ENCODE assay signal across 7 cellular contexts in genomic region chr13:48580185-48580803, GRCh38. TPM values are rescaled to one million over a fixed set of nuclear protein-coding genes. Genes with fewer than 3 reads are reported as not detected.
DNase-seq lines count a peak whose midpoint lies in the region; ATAC-seq, FAIRE-seq and TF ChIP-seq lines count a peak whose summit lies in the region.

No MANE protein-coding gene starts in this region.

- no peak overlapping the region for H3K4me3 ChIP-seq in HepG2 (replicated peaks in 1 of 3; ENCODE audit: insufficient read depth in 1 of 3, low read depth in 2 of 3, low read length in 3 of 3)

- no peaks in the 10 kb centered on the region for H3K79me2 ChIP-seq in HepG2 (ENCODE audit: insufficient read depth, low read length)

- H3K27ac ChIP-seq in HepG2 (ENCODE audit: extremely low read length, insufficient read depth, low read length), result no peak overlapping the region

- peak; percentile 24 for DNase-seq in NCI-H2029 treated with DMSO at 0.1 percent for 48 hours (lab: John Stamatoyannopoulos, UW)
- peak; percentile 62 for DNase-seq in activated CD4-positive, CD25-positive, alpha-beta regulatory T cell treated with anti-CD3 and anti-CD28 coated beads, Interleukin-2, amount 50 U/mL, for 16 hours (ENCODE audit: low read depth, low spot score)
- DNase-seq in cerebellum (ENCODE audit: low spot score), result peak; percentile 60
- DNase-seq in HepG2 (ENCODE audit: low spot score), result peak; percentile 52
- DNase-seq in stimulated activated CD8-positive, alpha-beta memory T cell treated with anti-CD3 and anti-CD28 coated beads, Interleukin-12 subunit alpha, Interleukin-12 subunit beta, amount 100 ng/mL, for 24 hours (ENCODE audit: extremely low read depth), result peak; percentile 41

- no peaks in the 10 kb centered on the region for H3K27me3 ChIP-seq in HepG2 (ENCODE audit: control insufficient read depth in 1 of 2, insufficient read depth in 2 of 2, low read length in 2 of 2)

- no peak for TF ChIP-seq RAD21 in HepG2 (CRISPR knock-in tag; IDR thresholded peaks at IDR 0.05)

- in situ Hi-C loops in HepG2 (cut with HindIII; ENCODE audit: extremely low pct_ligation_motif_present, low pct_unique_long_range_greater_than_20kb), result loop anchor here (5.0 to 25.0 kb wide), 2 partner anchors 248 to 468 kb away; no protein-coding TSS in a partner anchor

- H3K4me1 ChIP-seq in HepG2 (ENCODE audit: insufficient read depth, low read length), result peaks cover 83% of the 10 kb centered on the region

- POLR2A ChIA-PET in HepG2 (lab: Yijun Ruan, JAX), result interaction anchor here (1.6 kb wide), 1 partner anchor 48 kb away, joined by 4 read pairs; no protein-coding TSS in a partner anchor

- whole genome bisulfite sequencing in HepG2 (ENCODE audit: low lambda C conversion rate), result 42% methylated on average over 8 of the region's 8 CpGs

- H3K4me2 ChIP-seq in HepG2 (ENCODE audit: low read depth, low read length), result no peak overlapping the region

- ATAC-seq in HepG2, result no peak; the same call in 2 of the 3 replicates
- no peak for ATAC-seq in GM18870 (IDR thresholded peaks at IDR 0.05; ENCODE audit: unreplicated experiment)

- FAIRE-seq in HepG2 (lab: Jason Lieb, UNC), result peak; percentile 15

- CTCF ChIA-PET in HepG2 (lab: Yijun Ruan, JAX; ENCODE audit: low intra/inter-chr PET ratio, low total read pairs), result interaction anchor here (1.1 to 1.7 kb wide), 3 partner anchors 189 to 454 kb away, joined by 4 to 18 read pairs (median 4); no protein-coding TSS in a partner anchor

- H3K9me3 ChIP-seq in HepG2 (ENCODE audit: low read length), result no peaks in the 10 kb centered on the region

- H4K20me1 ChIP-seq in HepG2 (ENCODE audit: insufficient read depth, low read length), result no peaks in the 10 kb centered on the region

- no peak overlapping the region for H3K9ac ChIP-seq in HepG2 (ENCODE audit: insufficient read depth, low read depth, low read length)

- BruUV-seq in HepG2 (replicated peaks; lab: Mats Ljungman, UMichigan), result no TSS peak

- TF ChIP-seq CTCF in GM12873 (IDR thresholded peaks at IDR 0.05; ENCODE audit: insufficient read depth, low read depth, low read length, missing control alignments), result peak; percentile 61
- TF ChIP-seq CTCF in HepG2 (CRISPR knock-in tag; IDR thresholded peaks at IDR 0.05), result peak; percentile 69

- H2AFZ ChIP-seq in HepG2 (ENCODE audit: low read length), result no peak overlapping the region

- H3K36me3 ChIP-seq in HepG2 (replicated peaks in 1 of 2; ENCODE audit: control insufficient read depth in 1 of 2, insufficient read depth in 2 of 2, low read length in 2 of 2), result no peaks in the 10 kb centered on the region

- no peak for TF ChIP-seq POLR2A in HepG2 (IDR thresholded peaks at IDR 0.05; ENCODE audit: insufficient read depth in 1 of 2, low read depth in 2 of 2, low read length in 2 of 2)

- intact Hi-C loops in HepG2 (cut with micrococcal nuclease; ENCODE audit: unreplicated experiment), result loop anchor here (1.0 to 2.0 kb wide), 4 partner anchors 246 to 542 kb away; no protein-coding TSS in a partner anchor

- TF ChIP-seq EP300 in HepG2 (IDR thresholded peaks at IDR 0.05; ENCODE audit: low read depth in 2 of 2, low read length in 2 of 2) (no peak), HepG2 (CRISPR knock-in tag; IDR thresholded peaks at IDR 0.05; ENCODE audit: borderline replicate concordance) (no peak)

TF ChIP-seq in HepG2, 621 proteins besides CTCF, POLR2A, EP300 and RAD21:
- TF ChIP-seq ZNF362 (CRISPR knock-in tag; IDR thresholded peaks at IDR 0.05; ENCODE audit: borderline replicate concordance), result peak; percentile 80; the same call in 1 of the 2 replicates
- no peak for TF ChIP-seq SNAI1 (CRISPR knock-in tag; IDR thresholded peaks at IDR 0.05; ENCODE audit: borderline replicate concordance)
- TF ChIP-seq ZNF777 (CRISPR knock-in tag; IDR thresholded peaks at IDR 0.05), result no peak
- TF ChIP-seq SMC3 (IDR thresholded peaks at IDR 0.05; ENCODE audit: low read length), result peak; percentile 71
- 0 out of 2 replicates have a peak, but pooled peaks have one; percentile 29 for TF ChIP-seq PPARG (CRISPR knock-in tag; conservative IDR thresholded peaks at IDR 0.05)
- peak; percentile 81 for TF ChIP-seq STAG1 (CRISPR knock-in tag; IDR thresholded peaks at IDR 0.05)

RNA-seq across cellular contexts. Expression of gene RCBTB2, which starts 47.4 kb away (rescaled TPM):
- total RNA-seq in cerebellum, result 42.2 TPM
- total RNA-seq in HepG2 (2016; rRNA removed; fragmentation: Illumina TruSeq; extraction: Trizol), result 1.9 and 3.0 TPM in 2 replicates
- 0.26 and 0.40 TPM in 2 replicates for total RNA-seq in HepG2 (2016; cell fraction: cytosol; rRNA removed; fragmentation: Illumina TruSeq; extraction: Trizol; ENCODE audit: low read depth)
- 2.2 and 2.8 TPM in 2 replicates for total RNA-seq in HepG2 (2016; cell fraction: insoluble cytoplasmic fraction; rRNA removed; fragmentation: Illumina TruSeq; extraction: Trizol)
- 0.86 and 1.1 TPM in 2 replicates for total RNA-seq in HepG2 (2016; cell fraction: membrane; rRNA removed; fragmentation: Illumina TruSeq; extraction: Trizol)
- 2.0 and 4.1 TPM in 2 replicates for total RNA-seq in HepG2 (2016; cell fraction: nucleus; rRNA removed; fragmentation: Illumina TruSeq; extraction: Trizol)
- 1.8 and 2.7 TPM in 2 replicates for polyA plus RNA-seq in HepG2 (2011; rRNA removed)
- polyA plus RNA-seq in HepG2 (2011; cell fraction: cytosol; rRNA removed), result 1.3 and 1.6 TPM in 2 replicates
- 1.8 and 2.5 TPM in 2 replicates for polyA plus RNA-seq in HepG2 (2011; cell fraction: nucleus; rRNA removed)
- 1.2 and 1.6 TPM in 2 replicates for polyA plus RNA-seq in HepG2 (2012)
- 0.16 and 0.17 TPM in 2 replicates for polyA plus RNA-seq in HepG2 (2016; cell fraction: cytosol; fragmentation: Illumina TruSeq; extraction: Trizol; ENCODE audit: low read depth)
- 2.0 and 2.2 TPM in 2 replicates for polyA plus RNA-seq in HepG2 (2016; cell fraction: insoluble cytoplasmic fraction; fragmentation: Illumina TruSeq; extraction: Trizol; ENCODE audit: low read depth)
- 0.30 and 0.35 TPM in 2 replicates for polyA plus RNA-seq in HepG2 (2016; cell fraction: membrane; fragmentation: Illumina TruSeq; extraction: Trizol; ENCODE audit: low read depth)
- polyA plus RNA-seq in HepG2 (2016; cell fraction: nucleus; fragmentation: Illumina TruSeq; extraction: Trizol; ENCODE audit: insufficient read depth, low read depth), result 3.2 and 3.5 TPM in 2 replicates
- 3.5 and 3.8 TPM in 2 replicates for polyA minus RNA-seq in HepG2 (2011; rRNA and poly(A)+ RNA removed; ENCODE audit: low replicate concordance)
- 1.2 and 1.4 TPM in 2 replicates for polyA minus RNA-seq in HepG2 (2011; cell fraction: cytosol; rRNA and poly(A)+ RNA removed)
- 3.1 and 4.5 TPM in 2 replicates for polyA minus RNA-seq in HepG2 (2011; cell fraction: nucleus; rRNA and poly(A)+ RNA removed)
